In genomic region chr19:2542341-2543069, GRCh38 we compare ENCODE assay signal across 1 cellular context.
TF ChIP-seq lines count a peak whose summit lies in the region.

No MANE protein-coding gene starts in this region.

TF ChIP-seq in WTC11, 78 proteins besides CTCF, POLR2A, EP300 and RAD21 (continued from another document):
- no peak for TF ChIP-seq ZNF532 (CRISPR knock-in tag; IDR thresholded peaks at IDR 0.05; ENCODE audit: borderline replicate concordance)
- TF ChIP-seq FOXK1 (CRISPR knock-in tag; IDR thresholded peaks at IDR 0.05): no peak
- no peak for TF ChIP-seq JAZF1 (CRISPR knock-in tag; IDR thresholded peaks at IDR 0.05)
- no peak for TF ChIP-seq ZNF423 (CRISPR knock-in tag; IDR thresholded peaks at IDR 0.05)
- TF ChIP-seq SP1 (CRISPR knock-in tag; conservative IDR thresholded peaks at IDR 0.05): no peak
- no peak for TF ChIP-seq ZNF396 (CRISPR knock-in tag; IDR thresholded peaks at IDR 0.05; ENCODE audit: borderline replicate concordance)
- no peak for TF ChIP-seq USF1 (CRISPR knock-in tag; IDR thresholded peaks at IDR 0.05)
